37 cellular contexts compared by ENCODE assay signal in genomic region chr20:51900443-51900842, GRCh38.
"Had no signal": no experiment of that assay in that cellular context is flagged by ENCODE, and none has a peak within 500 bp of the region (broad histone marks: within the 10 kb centered on the region; RNA-seq: fewer than 3 reads in every experiment).

No MANE protein-coding gene starts in this region.

- H3K27ac ChIP-seq: ascending aorta, cardiac muscle cell, VCaP had no signal

- FAIRE-seq: bronchial epithelial cell, colon, TTC549 had no signal

- H3K4me1 Mint-ChIP-seq: activated CD4-positive, alpha-beta memory T cell treated with anti-CD3 and anti-CD28 coated beads, Interleukin-2, amount 10 ng/mL, durations not matched to agents 7 days and 5 days; activated CD4-positive, alpha-beta T cell treated with anti-CD3 and anti-CD28 coated beads for 36 hours; activated CD4-positive, alpha-beta T cell treated with anti-CD3 and anti-CD28 coated beads, Interleukin-2, amount 10 ng/mL, durations not matched to agents 7 days and 5 days; activated CD8-positive, alpha-beta memory T cell treated with anti-CD3 and anti-CD28 coated beads, Interleukin-2, amount 10 ng/mL, durations not matched to agents 7 days and 5 days; activated naive CD4-positive, alpha-beta T cell treated with anti-CD3 and anti-CD28 coated beads, Interleukin-2, amount 10 ng/mL, durations not matched to agents 7 days and 5 days; activated naive CD4-positive, alpha-beta T cell treated with anti-CD3 and anti-CD28 coated beads, Interleukin-2, amount 50 U/mL, for 24 hours; activated naive CD8-positive, alpha-beta T cell treated with anti-CD3 and anti-CD28 coated beads, Interleukin-2, amount 10 ng/mL, durations not matched to agents 7 days and 5 days; activated naive CD8-positive, alpha-beta T cell treated with anti-CD3 and anti-CD28 coated beads, Interleukin-2, amount 50 U/mL, for 24 hours; brain had no signal

- H3K27ac Mint-ChIP-seq: activated CD4-positive, alpha-beta memory T cell treated with anti-CD3 and anti-CD28 coated beads, Interleukin-2, amount 10 ng/mL, durations not matched to agents 7 days and 5 days; activated CD4-positive, alpha-beta T cell treated with anti-CD3 and anti-CD28 coated beads for 36 hours; activated CD4-positive, alpha-beta T cell treated with anti-CD3 and anti-CD28 coated beads, Interleukin-2, amount 10 ng/mL, durations not matched to agents 7 days and 5 days; activated CD8-positive, alpha-beta memory T cell treated with anti-CD3 and anti-CD28 coated beads, Interleukin-2, amount 10 ng/mL, durations not matched to agents 7 days and 5 days; activated CD8-positive, alpha-beta T cell treated with anti-CD3 and anti-CD28 coated beads, Interleukin-2, amount 10 ng/mL, durations not matched to agents 7 days and 5 days; activated naive CD4-positive, alpha-beta T cell treated with anti-CD3 and anti-CD28 coated beads, Interleukin-2, amount 10 ng/mL, durations not matched to agents 7 days and 5 days; activated naive CD4-positive, alpha-beta T cell treated with anti-CD3 and anti-CD28 coated beads, Interleukin-2, amount 50 U/mL, for 24 hours; activated naive CD8-positive, alpha-beta T cell; activated naive CD8-positive, alpha-beta T cell treated with anti-CD3 and anti-CD28 coated beads, Interleukin-2, amount 10 ng/mL, durations not matched to agents 7 days and 5 days; activated naive CD8-positive, alpha-beta T cell treated with anti-CD3 and anti-CD28 coated beads, Interleukin-2, amount 50 U/mL, for 24 hours; activated T-cell treated with anti-CD3 and anti-CD28 coated beads, Interleukin-2, amount 50 U/mL, for 24 hours; activated T-helper 2 cell treated with anti-CD3 and anti-CD28 coated beads, Interferon-gamma antibody, Interleukin-2, Interleukin-4, amounts not matched to agents 10 μg/mL and 5 μg/mL and 100 μg/mL, durations not matched to agents 14 hours and 24 hours and 36 hours; brain; T-helper 1 cell treated with Interleukin-12 subunit alpha and Interleukin-12 subunit beta and Interleukin-4 antibody, amounts not matched to agents 30 μg/mL and 1 μg/mL, for 36 hours; T-helper 2 cell treated with Interferon-gamma antibody and Interleukin-4, amounts not matched to agents 5 μg/mL and 100 μg/mL, for 36 hours had no signal

- DNase-seq: activated CD4-positive, alpha-beta memory T cell treated with anti-CD3 and anti-CD28 coated beads, Interleukin-2, amount 10 ng/mL, durations not matched to agents 7 days and 5 days; activated CD4-positive, alpha-beta T cell treated with anti-CD3 and anti-CD28 coated beads for 1 hour; activated CD4-positive, alpha-beta T cell treated with anti-CD3 and anti-CD28 coated beads for 36 hours; activated CD4-positive, alpha-beta T cell treated with anti-CD3 and anti-CD28 coated beads for 48 hours; activated CD4-positive, alpha-beta T cell treated with anti-CD3 and anti-CD28 coated beads, Interleukin-2, amount 10 ng/mL, durations not matched to agents 7 days and 5 days; activated CD4-positive, alpha-beta T cell treated with anti-CD3 and anti-CD28 coated beads, Interleukin-2, amount 50 U/mL, for 48 hours; activated CD4-positive, CD25-positive, alpha-beta regulatory T cell; activated CD8-positive, alpha-beta memory T cell treated with anti-CD3 and anti-CD28 coated beads for 24 hours; activated CD8-positive, alpha-beta memory T cell treated with anti-CD3 and anti-CD28 coated beads, Interleukin-2, amount 10 ng/mL, durations not matched to agents 7 days and 5 days; activated CD8-positive, alpha-beta memory T cell treated with anti-CD3 and anti-CD28 coated beads, Interleukin-2, amount 50 U/mL, for 48 hours; activated CD8-positive, alpha-beta T cell treated with anti-CD3 and anti-CD28 coated beads, Interleukin-2, amount 10 ng/mL, durations not matched to agents 7 days and 5 days; activated effector memory CD4-positive, alpha-beta T cell treated with Interleukin-2 at 50 U/mL for 16 hours; activated gamma-delta T cell; activated naive CD4-positive, alpha-beta T cell treated with anti-CD3 and anti-CD28 coated beads, Interleukin-2, amount 10 ng/mL, durations not matched to agents 7 days and 5 days; activated naive CD4-positive, alpha-beta T cell treated with Interleukin-2 at 50 U/mL for 16 hours; activated naive CD8-positive, alpha-beta T cell treated with anti-CD3 and anti-CD28 coated beads, Interleukin-2, amount 10 ng/mL, durations not matched to agents 7 days and 5 days; activated naive CD8-positive, alpha-beta T cell treated with anti-CD3 and anti-CD28 coated beads, Interleukin-2, amount 50 U/mL, for 24 hours; activated T-cell treated with anti-CD3 and anti-CD28 coated beads, Interleukin-2, amount 50 U/mL, for 24 hours; activated T-cell treated with anti-CD3 and anti-CD28 coated beads, Interleukin-2, amount 50 U/mL, for 48 hours; amygdala; anterior cingulate cortex; caudate nucleus; T-helper 2 cell; T-helper 9 cell had no signal

- H3K4me3 Mint-ChIP-seq: activated CD4-positive, alpha-beta memory T cell treated with anti-CD3 and anti-CD28 coated beads, Interleukin-2, amount 10 ng/mL, durations not matched to agents 7 days and 5 days; activated CD4-positive, alpha-beta T cell treated with anti-CD3 and anti-CD28 coated beads for 36 hours; activated CD4-positive, alpha-beta T cell treated with anti-CD3 and anti-CD28 coated beads, Interleukin-2, amount 10 ng/mL, durations not matched to agents 7 days and 5 days; activated CD8-positive, alpha-beta memory T cell treated with anti-CD3 and anti-CD28 coated beads, Interleukin-2, amount 10 ng/mL, durations not matched to agents 7 days and 5 days; activated CD8-positive, alpha-beta T cell treated with anti-CD3 and anti-CD28 coated beads, Interleukin-2, amount 10 ng/mL, durations not matched to agents 7 days and 5 days; activated naive CD4-positive, alpha-beta T cell treated with anti-CD3 and anti-CD28 coated beads, Interleukin-2, amount 10 ng/mL, durations not matched to agents 7 days and 5 days; activated naive CD4-positive, alpha-beta T cell treated with anti-CD3 and anti-CD28 coated beads, Interleukin-2, amount 50 U/mL, for 24 hours; activated naive CD8-positive, alpha-beta T cell; activated naive CD8-positive, alpha-beta T cell treated with anti-CD3 and anti-CD28 coated beads, Interleukin-2, amount 10 ng/mL, durations not matched to agents 7 days and 5 days; activated naive CD8-positive, alpha-beta T cell treated with anti-CD3 and anti-CD28 coated beads, Interleukin-2, amount 50 U/mL, for 24 hours; activated T-cell treated with anti-CD3 and anti-CD28 coated beads, Interleukin-2, amount 50 U/mL, for 24 hours; brain; T-helper 1 cell treated with Interleukin-12 subunit alpha and Interleukin-12 subunit beta and Interleukin-4 antibody, amounts not matched to agents 30 μg/mL and 1 μg/mL, for 36 hours; T-helper 2 cell treated with Interferon-gamma antibody and Interleukin-4, amounts not matched to agents 5 μg/mL and 100 μg/mL, for 36 hours had no signal

- H3K4me1 ChIP-seq: ascending aorta had no signal

- H3K36me3 ChIP-seq: ascending aorta, cardiac muscle cell had no signal

- H3K9me3 Mint-ChIP-seq: activated CD4-positive, alpha-beta memory T cell treated with anti-CD3 and anti-CD28 coated beads, Interleukin-2, amount 10 ng/mL, durations not matched to agents 7 days and 5 days; activated CD4-positive, alpha-beta T cell treated with anti-CD3 and anti-CD28 coated beads, Interleukin-2, amount 10 ng/mL, durations not matched to agents 7 days and 5 days; activated naive CD4-positive, alpha-beta T cell treated with anti-CD3 and anti-CD28 coated beads, Interleukin-2, amount 10 ng/mL, durations not matched to agents 7 days and 5 days; activated naive CD4-positive, alpha-beta T cell treated with anti-CD3 and anti-CD28 coated beads, Interleukin-2, amount 50 U/mL, for 24 hours; activated naive CD8-positive, alpha-beta T cell treated with anti-CD3 and anti-CD28 coated beads, Interleukin-2, amount 10 ng/mL, durations not matched to agents 7 days and 5 days; activated naive CD8-positive, alpha-beta T cell treated with anti-CD3 and anti-CD28 coated beads, Interleukin-2, amount 50 U/mL, for 24 hours; activated T-helper 2 cell treated with anti-CD3 and anti-CD28 coated beads, Interferon-gamma antibody, Interleukin-2, Interleukin-4, amounts not matched to agents 10 μg/mL and 5 μg/mL and 100 μg/mL, durations not matched to agents 14 hours and 24 hours and 36 hours; T-helper 1 cell treated with Interleukin-12 subunit alpha and Interleukin-12 subunit beta and Interleukin-4 antibody, amounts not matched to agents 30 μg/mL and 1 μg/mL, for 36 hours; T-helper 2 cell treated with Interferon-gamma antibody and Interleukin-4, amounts not matched to agents 5 μg/mL and 100 μg/mL, for 36 hours had no signal

- H3K9me3 ChIP-seq: ascending aorta had no signal

- H3K27me3 Mint-ChIP-seq: activated CD4-positive, alpha-beta memory T cell treated with anti-CD3 and anti-CD28 coated beads, Interleukin-2, amount 10 ng/mL, durations not matched to agents 7 days and 5 days; activated CD4-positive, alpha-beta T cell treated with anti-CD3 and anti-CD28 coated beads, Interleukin-2, amount 10 ng/mL, durations not matched to agents 7 days and 5 days; activated CD8-positive, alpha-beta memory T cell treated with anti-CD3 and anti-CD28 coated beads, Interleukin-2, amount 10 ng/mL, durations not matched to agents 7 days and 5 days; activated naive CD4-positive, alpha-beta T cell treated with anti-CD3 and anti-CD28 coated beads, Interleukin-2, amount 10 ng/mL, durations not matched to agents 7 days and 5 days; activated naive CD8-positive, alpha-beta T cell; activated naive CD8-positive, alpha-beta T cell treated with anti-CD3 and anti-CD28 coated beads, Interleukin-2, amount 10 ng/mL, durations not matched to agents 7 days and 5 days; brain had no signal

- ATAC-seq: activated CD4-positive, alpha-beta T cell treated with anti-CD3 and anti-CD28 coated beads for 36 hours; activated CD4-positive, CD25-positive, alpha-beta regulatory T cell treated with anti-CD3 and anti-CD28 coated beads, Interleukin-2, amount 50 U/mL, for 24 hours; activated CD8-positive, alpha-beta memory T cell treated with anti-CD3 and anti-CD28 coated beads, Interleukin-2, amount 10 ng/mL, durations not matched to agents 7 days and 5 days; activated CD8-positive, alpha-beta T cell treated with anti-CD3 and anti-CD28 coated beads, Interleukin-2, amount 10 ng/mL, durations not matched to agents 7 days and 5 days; activated naive CD8-positive, alpha-beta T cell treated with anti-CD3 and anti-CD28 coated beads, Interleukin-2, amount 50 U/mL, for 24 hours had no signal

- H3K4me3 ChIP-seq: ascending aorta, cardiac muscle cell had no signal

- H3K27me3 ChIP-seq: ascending aorta, cardiac muscle cell had no signal

- H3K36me3 Mint-ChIP-seq: activated CD8-positive, alpha-beta memory T cell treated with anti-CD3 and anti-CD28 coated beads, Interleukin-2, amount 10 ng/mL, durations not matched to agents 7 days and 5 days; activated naive CD4-positive, alpha-beta T cell treated with anti-CD3 and anti-CD28 coated beads, Interleukin-2, amount 10 ng/mL, durations not matched to agents 7 days and 5 days; activated naive CD8-positive, alpha-beta T cell; activated naive CD8-positive, alpha-beta T cell treated with anti-CD3 and anti-CD28 coated beads, Interleukin-2, amount 10 ng/mL, durations not matched to agents 7 days and 5 days; brain had no signal
